In genomic region chr6:154829970-154830369, GRCh38 we compare ENCODE assay signal across 23 cellular contexts.
DNase-seq lines count a peak whose midpoint lies in the region; ATAC-seq, FAIRE-seq and TF ChIP-seq lines count a peak whose summit lies in the region.
"Had no signal": no experiment of that assay in that cellular context is flagged by ENCODE, and none has a peak within 500 bp of the region (broad histone marks: within the 10 kb centered on the region; RNA-seq: fewer than 3 reads in every experiment).

No MANE protein-coding gene starts in this region.

- no peak overlapping the region for H2AFZ ChIP-seq in SK-N-SH (ENCODE audit: low read depth)

- H3K27ac ChIP-seq in SK-N-SH (ENCODE audit: low read depth in 2 of 2, low read length in 1 of 2): peak overlapping the region; percentile 24 to 69; a peak in 2 of 4 replicates
- H3K27ac ChIP-seq: 22Rv1 had no signal

- H3K36me3 Mint-ChIP-seq in activated naive CD4-positive, alpha-beta T cell treated with anti-CD3 and anti-CD28 coated beads, Interleukin-2, amount 10 ng/mL, durations not matched to agents 7 days and 5 days: peaks cover 50% of the 10 kb centered on the region

- TF ChIP-seq CTCF in SK-N-SH (IDR thresholded peaks at IDR 0.05): no peak

- no peaks in the 10 kb centered on the region for H3K9me3 ChIP-seq in SK-N-SH
- H3K9me3 ChIP-seq: HAP-1 had no signal

- no peaks in the 10 kb centered on the region for H3K27me3 ChIP-seq in SK-N-SH (ENCODE audit: insufficient read depth)

- CTCF ChIA-PET in activated naive CD4-positive, alpha-beta T cell treated with anti-CD3 and anti-CD28 coated beads, Interleukin-2, amount 10 ng/mL, durations not matched to agents 7 days and 5 days (lab: Charles Lee): no interaction called here
- CTCF ChIA-PET in SK-N-SH (lab: Yijun Ruan, JAX): interaction anchor here (0.7 to 1.4 kb wide), 3 partner anchors 12 to 585 kb away, joined by 3 read pairs; no protein-coding TSS in a partner anchor

- DNase-seq in activated naive CD4-positive, alpha-beta T cell treated with anti-CD3 and anti-CD28 coated beads, Interleukin-2, amount 10 ng/mL, durations not matched to agents 7 days and 5 days: no peak
- no peak for DNase-seq in activated naive CD4-positive, alpha-beta T cell (lab: John Stamatoyannopoulos, UW)
- DNase-seq in SK-N-SH: no peak
- no peak for DNase-seq in activated T-cell treated with anti-CD3 and anti-CD28 coated beads, Interleukin-2, amount 50 U/mL, for 1 hour
- DNase-seq: ACHN; AML-193; C1 segment of cervical spinal cord; Calu3; CD4-positive, alpha-beta memory T cell; COR-L47; DMS53; DMS79 treated with DMSO at 0.1 percent for 48 hours; GF-D8; GOT3; HFFc6 had no signal

- H3K36me3 ChIP-seq in SK-N-SH (replicated peaks in 1 of 2; ENCODE audit: control insufficient read depth in 1 of 2, insufficient read depth in 2 of 2, low read length in 1 of 2): peaks cover 83 to 93% of the 10 kb centered on the region in 2 experiments

- no peaks in the 10 kb centered on the region for H3K9me2 ChIP-seq in SK-N-SH

- H3K27me3 Mint-ChIP-seq in activated naive CD4-positive, alpha-beta T cell treated with anti-CD3 and anti-CD28 coated beads, Interleukin-2, amount 10 ng/mL, durations not matched to agents 7 days and 5 days: no peaks in the 10 kb centered on the region
- H3K27me3 Mint-ChIP-seq: CD4-positive, alpha-beta memory T cell had no signal

- H3F3A ChIP-seq in SK-N-SH (replicated peaks; ENCODE audit: insufficient read depth): peaks cover 4% of the 10 kb centered on the region

- peaks cover 0 to 6% of the 10 kb centered on the region in 2 experiments; a peak in 3 of 4 replicates for H3K4me1 ChIP-seq in SK-N-SH (ENCODE audit: control insufficient read depth in 1 of 2, insufficient read depth in 2 of 2, low read depth in 1 of 2, low read length in 1 of 2)
- H3K4me1 ChIP-seq: HAP-1 had no signal

- no peak overlapping the region for H3K4me3 ChIP-seq in SK-N-SH (ENCODE audit: low read depth in 2 of 2, low read length in 1 of 2)
- H3K4me3 ChIP-seq: HAP-1 had no signal

- TF ChIP-seq EP300 in SK-N-SH (IDR thresholded peaks at IDR 0.05; ENCODE audit: borderline replicate concordance in 1 of 2, low read depth in 1 of 2, low read length in 1 of 2): peak in 1 of 2 experiments; percentile 74; a peak in 1 of 4 replicates

- H3K9me3 Mint-ChIP-seq in activated naive CD4-positive, alpha-beta T cell treated with anti-CD3 and anti-CD28 coated beads, Interleukin-2, amount 10 ng/mL, durations not matched to agents 7 days and 5 days: no peaks in the 10 kb centered on the region
- H3K9me3 Mint-ChIP-seq: CD4-positive, alpha-beta memory T cell; HFFc6 had no signal

- H3K4me1 Mint-ChIP-seq in activated naive CD4-positive, alpha-beta T cell treated with anti-CD3 and anti-CD28 coated beads, Interleukin-2, amount 10 ng/mL, durations not matched to agents 7 days and 5 days: no peaks in the 10 kb centered on the region

- H4K20me1 ChIP-seq in SK-N-SH (ENCODE audit: insufficient read depth): peaks cover 4% of the 10 kb centered on the region; the same call in 1 of the 2 replicates

- H3K9ac ChIP-seq in SK-N-SH: no peak overlapping the region

- peak overlapping the region; percentile 42 for H3K27ac Mint-ChIP-seq in activated naive CD4-positive, alpha-beta T cell treated with anti-CD3 and anti-CD28 coated beads, Interleukin-2, amount 10 ng/mL, durations not matched to agents 7 days and 5 days
- H3K27ac Mint-ChIP-seq: HFFc6 had no signal

- peak; percentile 43 for FAIRE-seq in islet of Langerhans (lab: Jason Lieb, UNC)
- FAIRE-seq: A204.1, GM12891, GM18507, H54 had no signal

- POLR2A ChIA-PET in SK-N-SH (lab: Yijun Ruan, JAX): no interaction called here

- peaks cover 50% of the 10 kb centered on the region for H3K79me2 ChIP-seq in SK-N-SH (ENCODE audit: insufficient read depth)

- no peak for TF ChIP-seq RAD21 in SK-N-SH (IDR thresholded peaks at IDR 0.05; ENCODE audit: low read length)

- ATAC-seq in HG03280 (IDR thresholded peaks at IDR 0.05; ENCODE audit: unreplicated experiment): no peak

- H3K4me2 ChIP-seq in SK-N-SH: no peak overlapping the region

- H3K4me3 Mint-ChIP-seq in activated naive CD4-positive, alpha-beta T cell treated with anti-CD3 and anti-CD28 coated beads, Interleukin-2, amount 10 ng/mL, durations not matched to agents 7 days and 5 days: no peak overlapping the region
- H3K4me3 Mint-ChIP-seq: CD4-positive, alpha-beta memory T cell; HFFc6 had no signal

- WGBS in SK-N-SH (ENCODE audit: low lambda C conversion rate): 74% methylated on average over 1 of the region's 1 CpG

TF ChIP-seq in SK-N-SH, 30 proteins besides CTCF, POLR2A, EP300 and RAD21:
- TF ChIP-seq RFX5 (IDR thresholded peaks at IDR 0.05; ENCODE audit: low read length) (no peak), RCOR1 (IDR thresholded peaks at IDR 0.05; ENCODE audit: low read length) (peak; percentile 57; the same call in 1 of the 2 replicates), NRF1 (IDR thresholded peaks at IDR 0.05; ENCODE audit: low read depth, low read length) (no peak), RXRA (IDR thresholded peaks at IDR 0.05; ENCODE audit: borderline replicate concordance, low read depth) (no peak)
